Comparison of ENCODE assay signal across 10 cellular contexts in genomic region chr11:66126064-66126463, GRCh38. TPM values are rescaled to one million over a fixed set of nuclear protein-coding genes. Genes with fewer than 3 reads are reported as not detected.
DNase-seq lines count a peak whose midpoint lies in the region; ATAC-seq, FAIRE-seq and TF ChIP-seq lines count a peak whose summit lies in the region.
"Had no signal": no experiment of that assay in that cellular context is flagged by ENCODE, and none has a peak within 500 bp of the region (broad histone marks: within the 10 kb centered on the region; RNA-seq: fewer than 3 reads in every experiment).

No MANE protein-coding gene starts in this region.

- WGBS in K562 (ENCODE audit: insufficient coverage, low coverage, missing lambda C conversion rate): 54% methylated on average over 3 of the region's 3 CpGs

- no peaks in the 10 kb centered on the region for H4K20me1 ChIP-seq in K562 (replicated peaks; ENCODE audit: control insufficient read depth, insufficient read depth, low read length)

- no peak for TF ChIP-seq RAD21 in K562 (CRISPR knock-in tag; conservative IDR thresholded peaks at IDR 0.05 in 1 of 2, IDR thresholded peaks at IDR 0.05 in 1 of 2)

- H3K27ac ChIP-seq in K562 (ENCODE audit: extremely low read depth, low read depth, low read length): no peak overlapping the region
- H3K27ac ChIP-seq: neural progenitor cell had no signal

- H3K9me3 ChIP-seq in K562 (replicated peaks; ENCODE audit: control insufficient read depth, insufficient read depth, low read depth, low read length): no peaks in the 10 kb centered on the region

- peak overlapping the region; percentile 84 to 92 (median 92) for H3K27ac Mint-ChIP-seq in nephron

- in situ Hi-C loops in K562 (cut with MboI): no loop called here

- H3K36me3 ChIP-seq in K562 (ENCODE audit: control insufficient read depth, insufficient read depth, low read length): no peaks in the 10 kb centered on the region
- H3K36me3 ChIP-seq: neural progenitor cell had no signal

- intact Hi-C loops in K562 (cut with micrococcal nuclease): no loop called here

- POLR2A ChIA-PET in K562 (lab: Yijun Ruan, JAX): interaction anchor here (1.6 to 2.2 kb wide), 2 partner anchors 11 kb away, joined by 3 to 12 read pairs; no protein-coding TSS in a partner anchor

- H3K9me1 ChIP-seq in K562 (ENCODE audit: control insufficient read depth, insufficient read depth, low read length): no peaks in the 10 kb centered on the region

- CTCF ChIA-PET in K562 (lab: Yijun Ruan, JAX; ENCODE audit: low intra/inter-chr PET ratio): no interaction called here

- peak; percentile 48 for ATAC-seq in HG03342 (IDR thresholded peaks at IDR 0.05; ENCODE audit: unreplicated experiment)
- no peak for ATAC-seq in K562
- ATAC-seq in GM21360 (IDR thresholded peaks at IDR 0.05; ENCODE audit: unreplicated experiment): no peak
- no peak for ATAC-seq in GM19452 (IDR thresholded peaks at IDR 0.05; ENCODE audit: unreplicated experiment)
- ATAC-seq in HG03460 (IDR thresholded peaks at IDR 0.05; ENCODE audit: unreplicated experiment): no peak

- FAIRE-seq in GM12891 (lab: Jason Lieb, UNC) (peak; percentile 58), K562 (lab: Jason Lieb, UNC) (peak; percentile 6)

- no peak overlapping the region for H3K4me3 ChIP-seq in K562
- H3K4me3 ChIP-seq: neural progenitor cell had no signal

- no peak overlapping the region for H3K9ac ChIP-seq in K562 (ENCODE audit: insufficient read depth in 1 of 2, low read depth in 2 of 2, low read length in 2 of 2)
- H3K9ac ChIP-seq: neural progenitor cell had no signal

- peaks cover 29% of the 10 kb centered on the region for H3K4me1 Mint-ChIP-seq in nephron

- H2AFZ ChIP-seq in K562 (ENCODE audit: low read depth, low read length): no peak overlapping the region
- H2AFZ ChIP-seq: neural progenitor cell had no signal

- H3K36me3 Mint-ChIP-seq in nephron (ENCODE audit: low read depth): no peaks in the 10 kb centered on the region
- H3K36me3 Mint-ChIP-seq: neural progenitor cell had no signal

- H3K79me2 ChIP-seq in K562 (ENCODE audit: control insufficient read depth, insufficient read depth, low read length): no peaks in the 10 kb centered on the region

- BruUV-seq in K562 (replicated peaks; lab: Mats Ljungman, UMichigan): no TSS peak

- no peaks in the 10 kb centered on the region for H3K9me3 Mint-ChIP-seq in nephron
- H3K9me3 Mint-ChIP-seq: neural progenitor cell had no signal

- H3K27me3 Mint-ChIP-seq in nephron (ENCODE audit: low read depth): no peaks in the 10 kb centered on the region

- TF ChIP-seq POLR2A in GM12891 (IDR thresholded peaks at IDR 0.05; ENCODE audit: low read depth, low read length): no peak
- no peak for TF ChIP-seq POLR2A in K562 (conservative IDR thresholded peaks at IDR 0.05)

- H3K4me3 Mint-ChIP-seq in nephron: no peak overlapping the region
- H3K4me3 Mint-ChIP-seq: neural progenitor cell had no signal

- H3K27me3 ChIP-seq in K562 (ENCODE audit: control insufficient read depth in 2 of 2, insufficient read depth in 2 of 2, low read length in 2 of 2): no peaks in the 10 kb centered on the region
- H3K27me3 ChIP-seq: neural progenitor cell had no signal

- TF ChIP-seq CTCF in K562 (IDR thresholded peaks at IDR 0.05 in 2 of 3, conservative IDR thresholded peaks at IDR 0.05 in 1 of 3; ENCODE audit: insufficient read depth in 2 of 3, low read depth in 1 of 3, low read length in 3 of 3) (no peak), nephron (IDR thresholded peaks at IDR 0.05; ENCODE audit: unreplicated experiment in 3 of 3) (no peak)

- no peak for TF ChIP-seq EP300 in K562 (IDR thresholded peaks at IDR 0.05; ENCODE audit: low read length)

- no peak for DNase-seq in GM12891 (ENCODE audit: insufficient read length, low spot score)
- no peak for DNase-seq in K562 (ENCODE audit: extremely low read depth in 1 of 4, low spot score in 3 of 4)
- no peak for DNase-seq in GM19238 (ENCODE audit: insufficient read length, low spot score)
- DNase-seq: NCI-H1436 treated with DMSO at 0.1 percent for 48 hours had no signal

- H3K4me1 ChIP-seq in K562 (replicated peaks in 1 of 2; ENCODE audit: control insufficient read depth in 2 of 2, insufficient read depth in 2 of 2, low read length in 2 of 2): peaks cover 0 to 12% of the 10 kb centered on the region in 2 experiments; a peak in 2 of 5 replicates

- H3K4me2 ChIP-seq in K562 (ENCODE audit: insufficient read depth, low read length): no peak overlapping the region
- H3K4me2 ChIP-seq: neural progenitor cell had no signal

TF ChIP-seq in GM12891, 5 proteins besides CTCF, POLR2A, EP300 and RAD21:
- TF ChIP-seq SPI1 (IDR thresholded peaks at IDR 0.05; ENCODE audit: low read depth, low read length): peak; percentile 69
- TF ChIP-seq POLR2AphosphoS5 (IDR thresholded peaks at IDR 0.05; ENCODE audit: low read depth, low read length): no peak
- no peak for TF ChIP-seq TAF1 (IDR thresholded peaks at IDR 0.05; ENCODE audit: low read depth, low read length)

TF ChIP-seq in K562, 482 proteins besides CTCF, POLR2A, EP300 and RAD21:
- TF ChIP-seq POLR2G (IDR thresholded peaks at IDR 0.05; ENCODE audit: low read depth, low read length): no peak
- no peak for TF ChIP-seq ZNF717 (CRISPR knock-in tag; IDR thresholded peaks at IDR 0.05)
- TF ChIP-seq SNRNP70 (optimal IDR thresholded peaks at IDR 0.05; ENCODE audit: low read depth, low read length): no peak
- TF ChIP-seq, protein P1, sequence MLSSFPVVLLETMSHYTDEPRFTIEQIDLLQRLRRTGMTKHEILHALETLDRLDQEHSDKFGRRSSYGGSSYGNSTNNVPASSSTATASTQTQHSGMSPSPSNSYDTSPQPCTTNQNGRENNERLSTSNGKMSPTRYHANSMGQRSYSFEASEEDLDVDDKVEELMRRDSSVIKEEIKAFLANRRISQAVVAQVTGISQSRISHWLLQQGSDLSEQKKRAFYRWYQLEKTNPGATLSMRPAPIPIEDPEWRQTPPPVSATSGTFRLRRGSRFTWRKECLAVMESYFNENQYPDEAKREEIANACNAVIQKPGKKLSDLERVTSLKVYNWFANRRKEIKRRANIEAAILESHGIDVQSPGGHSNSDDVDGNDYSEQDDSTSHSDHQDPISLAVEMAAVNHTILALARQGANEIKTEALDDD (IDR thresholded peaks at IDR 0.05): peak; percentile 65
- TF ChIP-seq GATAD2A (IDR thresholded peaks at IDR 0.05): no peak
- TF ChIP-seq ZNF561 (CRISPR knock-in tag; conservative IDR thresholded peaks at IDR 0.05): no peak
- no peak for TF ChIP-seq YY1 (IDR thresholded peaks at IDR 0.05; ENCODE audit: borderline replicate concordance in 1 of 3, control insufficient read depth in 1 of 3, extremely low read depth in 1 of 3, insufficient read depth in 3 of 3, insufficient read length in 1 of 3, insufficient replicate concordance in 2 of 3, low read depth in 1 of 3, low read length in 2 of 3)

RNA-seq across cellular contexts. Expression of gene PACS1, which starts 56.0 kb away (rescaled TPM):
- 52.7 TPM for polyA plus RNA-seq in GM12891 (2012; ENCODE audit: low read depth, missing spikeins)
- total RNA-seq in K562 (2011; cell fraction: chromatin; rRNA removed; ENCODE audit: low replicate concordance): 112 and 174 TPM in 2 replicates
- 70.5 and 77.0 TPM in 2 replicates for total RNA-seq in K562 (2011; cell fraction: nucleolus; rRNA removed)
- total RNA-seq in K562 (2011; cell fraction: nucleoplasm; rRNA removed): 73.4 and 92.7 TPM in 2 replicates
- total RNA-seq in K562 (2014; rRNA removed) (7.3 and 8.5 TPM in 2 replicates), K562 (2014; rRNA removed; fragmentation: Illumina TruSeq; extraction: Trizol) (6.6 and 12.0 TPM in 2 replicates), K562 (2015; rRNA removed; fragmentation: Illumina TruSeq; extraction: Trizol) (6.5 and 8.2 TPM in 2 replicates), K562 (2021) (25.6 and 28.1 TPM in 2 replicates)
- polyA plus RNA-seq in K562 (2011; rRNA removed) (11.2 and 15.2 TPM in 2 replicates), K562 (2014; fragmentation: Illumina TruSeq; extraction: Trizol) (18.9 and 22.1 TPM in 2 replicates), K562 (2014; fragmentation: Nextera tagmentation; extraction: Ambion mirVana) (under 1 TPM; 0.34 to 0.38 TPM), K562 (2014; rRNA removed) (13.1 and 15.8 TPM in 2 replicates)
- 6.4 and 9.1 TPM in 2 replicates for polyA plus RNA-seq in K562 (2011; cell fraction: cytosol; rRNA removed)
- polyA plus RNA-seq in K562 (2011; cell fraction: nucleus; rRNA removed): 21.1 and 26.5 TPM in 2 replicates
- polyA plus RNA-seq in K562 (2012): 18.7 and 25.8 TPM in 2 replicates
- 34.0 and 37.5 TPM in 2 replicates for polyA minus RNA-seq in K562 (2011; rRNA and poly(A)+ RNA removed)
- polyA minus RNA-seq in K562 (2011; cell fraction: cytosol; rRNA and poly(A)+ RNA removed): 26.1 and 37.0 TPM in 2 replicates
- polyA minus RNA-seq in K562 (2011; cell fraction: nucleus; rRNA and poly(A)+ RNA removed): 15.1 and 22.9 TPM in 2 replicates
